Comparison of ENCODE assay signal across 8 cellular contexts in genomic region chr2:220687231-220687843, GRCh38.
DNase-seq lines count a peak whose midpoint lies in the region; ATAC-seq and TF ChIP-seq lines count a peak whose summit lies in the region.

No MANE protein-coding gene starts in this region.

- no peak overlapping the region for H3K27ac Mint-ChIP-seq in nephron progenitor cell

- ATAC-seq in GM18873 (IDR thresholded peaks at IDR 0.05; ENCODE audit: low FRiP score, unreplicated experiment) (peak; percentile 79), HG03135 (IDR thresholded peaks at IDR 0.05; ENCODE audit: unreplicated experiment) (peak; percentile 84)

- no peaks in the 10 kb centered on the region for H3K36me3 Mint-ChIP-seq in nephron progenitor cell (ENCODE audit: low read depth)

- peaks cover 5% of the 10 kb centered on the region for H3K9me3 Mint-ChIP-seq in nephron progenitor cell

- peak; percentile 84 for TF ChIP-seq CTCF in fibroblast of mammary gland (conservative IDR thresholded peaks at IDR 0.05; ENCODE audit: control insufficient read depth, insufficient read depth, low read depth, low read length)
- peak; percentile 82 for TF ChIP-seq CTCF in nephron progenitor cell (IDR thresholded peaks at IDR 0.05)

- no peaks in the 10 kb centered on the region for H3K4me1 Mint-ChIP-seq in nephron progenitor cell

- H3K4me3 Mint-ChIP-seq in nephron progenitor cell: no peak overlapping the region

- no peak overlapping the region for H3K4me3 ChIP-seq in fibroblast of mammary gland (ENCODE audit: control insufficient read depth, low read depth, low read length)

- H3K27me3 Mint-ChIP-seq in nephron progenitor cell (ENCODE audit: low read depth, poor library complexity): peaks cover 3% of the 10 kb centered on the region

- DNase-seq in AG20443 (ENCODE audit: low spot score) (peak; percentile 83), NCI-H82 treated with DMSO at 0.1 percent for 48 hours (lab: John Stamatoyannopoulos, UW; ENCODE audit: unreplicated experiment) (peak; percentile 19), fibroblast of mammary gland (ENCODE audit: low read depth) (peak; percentile 74), nephron progenitor cell (peak; percentile 73)
- DNase-seq in activated T-cell treated with anti-CD3 and anti-CD28 coated beads, Interleukin-2, amount 50 U/mL, for 1 hour: peak; percentile 45
- DNase-seq in stimulated activated naive CD4-positive, alpha-beta T cell treated with Interleukin-2 at 50 U/mL for 16 hours (lab: John Stamatoyannopoulos, UW): peak; percentile 50

Comparison
In these comparisons a context has a peak if more than half of its experiments do, and no peak if none do; other contexts are left out.
1. DNase-seq: peak in every context shown above with its lines; median percentile 83 in AG20443; 74 in fibroblast of mammary gland; 73 in nephron progenitor cell; 50 in stimulated activated naive CD4-positive, alpha-beta T cell treated with Interleukin-2 at 50 U/mL for 16 hours; 45 in activated T-cell treated with anti-CD3 and anti-CD28 coated beads, Interleukin-2, amount 50 U/mL, for 1 hour; 19 in NCI-H82 treated with DMSO at 0.1 percent for 48 hours.